ENCODE assay signal across 12 cellular contexts in the genomic region with DNA sequence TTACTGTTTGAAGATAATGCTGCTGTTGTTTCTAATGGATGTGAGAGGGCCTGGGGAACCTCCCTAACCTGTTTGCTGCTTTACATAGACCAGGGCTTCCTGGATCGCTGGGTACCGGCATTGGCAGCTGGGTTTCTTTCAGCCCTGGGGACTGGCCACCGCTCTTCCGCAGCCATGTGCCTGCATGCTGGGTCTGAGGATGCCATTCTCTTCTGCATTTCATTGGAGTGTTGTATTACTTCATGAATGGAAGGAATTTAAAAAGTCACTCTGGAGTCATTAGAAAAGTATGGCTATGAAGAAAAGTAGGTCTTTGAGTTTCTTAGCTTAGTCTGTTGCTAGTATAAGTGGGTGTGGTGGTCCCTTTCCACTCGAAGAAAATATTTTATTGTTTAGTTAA.
A peak's percentile ranks its signal among the peaks of the same experiment; 100 is the strongest.
DNase-seq lines count a peak whose midpoint lies in the region; ATAC-seq and FAIRE-seq lines count a peak whose summit lies in the region.
"Had no signal": no experiment of that assay in that cellular context is flagged by ENCODE, and none has a peak within 500 bp of the region (broad histone marks: within the 10 kb centered on the region; RNA-seq: fewer than 3 reads in every experiment).

No MANE protein-coding gene starts in this region.

- no peak for FAIRE-seq in frontal cortex (lab: Jason Lieb, UNC)

- no peaks in the 10 kb centered on the region for H3K27me3 ChIP-seq in H7 (ENCODE audit: control insufficient read depth, insufficient read depth, low read length)

- no peak for ATAC-seq in GM21381 (IDR thresholded peaks at IDR 0.05; ENCODE audit: unreplicated experiment)

- no peaks in the 10 kb centered on the region for H3K36me3 ChIP-seq in H7 (replicated peaks; ENCODE audit: control insufficient read depth, insufficient read depth, low read length)

- no peak overlapping the region for H3K4me3 ChIP-seq in H7 (ENCODE audit: insufficient read depth, low read depth, low read length)
- H3K4me3 ChIP-seq: lung had no signal

- DNase-seq in AG08396 (ENCODE audit: low spot score) (peak; percentile 67), H7 (peak; percentile 59), amniotic stem cell (lab: John Stamatoyannopoulos, UW) (peak; percentile 26), iPS-NIHi7 (ENCODE audit: extremely low spot score) (peak; percentile 37), GOT3 (lab: John Stamatoyannopoulos, UW) (no peak), frontal cortex (ENCODE audit: low spot score in 2 of 2) (no peak), activated T-cell treated with anti-CD3 and anti-CD28 coated beads for 4 hours (no peak)
- DNase-seq: head of caudate nucleus, MM.1S, NCI-H510A had no signal

Comparison
In these comparisons a context has a peak if more than half of its experiments do, and no peak if none do; other contexts are left out.
1. DNase-seq: peak in AG08396 (single experiment), H7 (single experiment), amniotic stem cell (single experiment) and iPS-NIHi7 (single experiment); none in GOT3 (single experiment), frontal cortex (0 of 2) and activated T-cell treated with anti-CD3 and anti-CD28 coated beads for 4 hours (single experiment).